1 cellular context compared by ENCODE assay signal in the genomic region with DNA sequence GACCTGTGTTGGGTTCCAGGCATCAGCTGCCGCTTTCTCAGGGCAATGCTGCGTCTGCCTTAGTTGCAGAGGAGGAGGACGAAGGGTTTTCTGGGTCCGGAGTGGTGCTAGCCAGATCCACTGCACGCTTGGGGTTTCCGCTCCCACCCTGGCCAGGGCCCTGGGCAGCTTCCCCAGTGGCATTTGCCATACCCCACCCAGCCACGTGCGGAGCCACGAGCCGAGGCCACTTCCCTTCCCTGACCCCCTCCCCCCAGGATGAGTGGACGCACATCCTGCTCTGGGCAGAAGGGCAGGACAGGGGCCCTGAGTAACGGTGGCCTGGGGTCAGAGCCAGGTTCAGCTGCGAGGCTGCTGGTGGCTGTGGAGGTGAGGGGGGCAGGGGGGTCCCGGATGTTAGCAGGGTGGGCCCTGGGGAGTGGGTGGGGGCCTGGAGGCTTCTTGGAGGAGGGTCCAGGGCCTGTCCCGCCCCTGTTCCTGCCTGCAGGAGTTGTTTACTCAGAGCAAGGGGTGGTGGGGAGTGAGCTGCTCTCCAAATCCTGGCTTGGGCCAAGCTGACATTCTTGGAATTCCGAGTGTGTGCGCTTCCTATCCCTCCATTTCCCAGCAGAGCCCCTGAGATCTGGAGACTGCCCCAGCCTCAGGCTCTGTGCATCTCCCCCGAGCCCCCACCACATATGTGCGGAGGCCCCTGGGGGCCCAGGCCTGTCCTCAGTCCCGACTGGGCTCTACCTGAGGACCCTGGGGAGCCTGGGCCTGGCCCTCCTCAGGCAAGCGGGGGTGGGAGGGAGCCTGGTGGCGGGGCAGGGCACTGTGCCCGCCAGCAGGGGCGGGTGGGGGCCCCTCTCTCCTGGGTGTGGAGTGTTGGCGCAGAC.
TF ChIP-seq lines count a peak whose summit lies in the region.

No MANE protein-coding gene starts in this region.

TF ChIP-seq in K562, 482 proteins besides CTCF, POLR2A, EP300 and RAD21 (continues in another document):
- TF ChIP-seq BHLHE40 (IDR thresholded peaks at IDR 0.05; ENCODE audit: low read length): peak; percentile 78
- TF ChIP-seq, protein P1, sequence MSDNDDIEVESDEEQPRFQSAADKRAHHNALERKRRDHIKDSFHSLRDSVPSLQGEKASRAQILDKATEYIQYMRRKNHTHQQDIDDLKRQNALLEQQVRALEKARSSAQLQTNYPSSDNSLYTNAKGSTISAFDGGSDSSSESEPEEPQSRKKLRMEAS (CRISPR knock-in tag; IDR thresholded peaks at IDR 0.05): peak; percentile 93
- TF ChIP-seq, protein P2, sequence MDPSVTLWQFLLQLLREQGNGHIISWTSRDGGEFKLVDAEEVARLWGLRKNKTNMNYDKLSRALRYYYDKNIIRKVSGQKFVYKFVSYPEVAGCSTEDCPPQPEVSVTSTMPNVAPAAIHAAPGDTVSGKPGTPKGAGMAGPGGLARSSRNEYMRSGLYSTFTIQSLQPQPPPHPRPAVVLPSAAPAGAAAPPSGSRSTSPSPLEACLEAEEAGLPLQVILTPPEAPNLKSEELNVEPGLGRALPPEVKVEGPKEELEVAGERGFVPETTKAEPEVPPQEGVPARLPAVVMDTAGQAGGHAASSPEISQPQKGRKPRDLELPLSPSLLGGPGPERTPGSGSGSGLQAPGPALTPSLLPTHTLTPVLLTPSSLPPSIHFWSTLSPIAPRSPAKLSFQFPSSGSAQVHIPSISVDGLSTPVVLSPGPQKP (CRISPR knock-in tag; IDR thresholded peaks at IDR 0.05): no peak
- TF ChIP-seq, protein P3, sequence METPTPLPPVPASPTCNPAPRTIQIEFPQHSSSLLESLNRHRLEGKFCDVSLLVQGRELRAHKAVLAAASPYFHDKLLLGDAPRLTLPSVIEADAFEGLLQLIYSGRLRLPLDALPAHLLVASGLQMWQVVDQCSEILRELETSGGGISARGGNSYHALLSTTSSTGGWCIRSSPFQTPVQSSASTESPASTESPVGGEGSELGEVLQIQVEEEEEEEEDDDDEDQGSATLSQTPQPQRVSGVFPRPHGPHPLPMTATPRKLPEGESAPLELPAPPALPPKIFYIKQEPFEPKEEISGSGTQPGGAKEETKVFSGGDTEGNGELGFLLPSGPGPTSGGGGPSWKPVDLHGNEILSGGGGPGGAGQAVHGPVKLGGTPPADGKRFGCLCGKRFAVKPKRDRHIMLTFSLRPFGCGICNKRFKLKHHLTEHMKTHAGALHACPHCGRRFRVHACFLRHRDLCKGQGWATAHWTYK (CRISPR knock-in tag; IDR thresholded peaks at IDR 0.05): peak; percentile 99
- no peak for TF ChIP-seq NR2F6 (CRISPR knock-in tag; IDR thresholded peaks at IDR 0.05)
- peak; percentile 29; the same call in 1 of the 2 replicates for TF ChIP-seq CREM (IDR thresholded peaks at IDR 0.05; ENCODE audit: low read depth)
- TF ChIP-seq ZBTB7A (IDR thresholded peaks at IDR 0.05; ENCODE audit: borderline replicate concordance, control insufficient read depth, low read depth, low read length): peak; percentile 34; the same call in 1 of the 2 replicates
- TF ChIP-seq, protein P4, sequence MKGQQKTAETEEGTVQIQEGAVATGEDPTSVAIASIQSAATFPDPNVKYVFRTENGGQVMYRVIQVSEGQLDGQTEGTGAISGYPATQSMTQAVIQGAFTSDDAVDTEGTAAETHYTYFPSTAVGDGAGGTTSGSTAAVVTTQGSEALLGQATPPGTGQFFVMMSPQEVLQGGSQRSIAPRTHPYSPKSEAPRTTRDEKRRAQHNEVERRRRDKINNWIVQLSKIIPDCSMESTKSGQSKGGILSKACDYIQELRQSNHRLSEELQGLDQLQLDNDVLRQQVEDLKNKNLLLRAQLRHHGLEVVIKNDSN (CRISPR knock-in tag; IDR thresholded peaks at IDR 0.05): peak; percentile 51
- TF ChIP-seq ERF (CRISPR knock-in tag; IDR thresholded peaks at IDR 0.05): 0 out of 2 replicates have a peak, but pooled peaks have one; percentile 21
- TF ChIP-seq KLF13 (tag; IDR thresholded peaks at IDR 0.05; ENCODE audit: borderline replicate concordance, low read depth): no peak
- TF ChIP-seq FOXA3 (CRISPR knock-in tag; conservative IDR thresholded peaks at IDR 0.05 in 1 of 2, IDR thresholded peaks at IDR 0.05 in 1 of 2): peak in 1 of 2 experiments; percentile 86; a peak in 3 of 4 replicates
- TF ChIP-seq, protein P5, sequence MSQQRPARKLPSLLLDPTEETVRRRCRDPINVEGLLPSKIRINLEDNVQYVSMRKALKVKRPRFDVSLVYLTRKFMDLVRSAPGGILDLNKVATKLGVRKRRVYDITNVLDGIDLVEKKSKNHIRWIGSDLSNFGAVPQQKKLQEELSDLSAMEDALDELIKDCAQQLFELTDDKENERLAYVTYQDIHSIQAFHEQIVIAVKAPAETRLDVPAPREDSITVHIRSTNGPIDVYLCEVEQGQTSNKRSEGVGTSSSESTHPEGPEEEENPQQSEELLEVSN (IDR thresholded peaks at IDR 0.05; ENCODE audit: borderline replicate concordance in 1 of 2, extremely low read depth in 1 of 2, insufficient read depth in 1 of 2, insufficient read length in 1 of 2, low read depth in 1 of 2, low read length in 1 of 2, poor library complexity in 1 of 2, severe bottlenecking in 1 of 2): peak; percentile 25 to 59
- TF ChIP-seq ILK (tag; IDR thresholded peaks at IDR 0.05; ENCODE audit: borderline replicate concordance, low read depth): no peak
- TF ChIP-seq HDAC1 (IDR thresholded peaks at IDR 0.05): peak in 1 of 2 experiments; percentile 40; a peak in 1 of 4 replicates
- TF ChIP-seq GABPA (tag; conservative IDR thresholded peaks at IDR 0.05; ENCODE audit: low read depth): peak; percentile 53; the same call in 1 of the 2 replicates
- TF ChIP-seq PTRF (tag; IDR thresholded peaks at IDR 0.05): no peak
- TF ChIP-seq NELFE (IDR thresholded peaks at IDR 0.05; ENCODE audit: insufficient read depth, insufficient read length): no peak
- TF ChIP-seq TEAD1 (CRISPR knock-in tag; IDR thresholded peaks at IDR 0.05): peak in 1 of 2 experiments; percentile 91; a peak in 1 of 4 replicates
- TF ChIP-seq MYC (IDR thresholded peaks at IDR 0.05; ENCODE audit: low read depth, low read length): peak; percentile 52; the same call in 1 of the 2 replicates
- peak; percentile 22; the same call in 1 of the 2 replicates for TF ChIP-seq MYC (CRISPR knock-in tag; IDR thresholded peaks at IDR 0.05; ENCODE audit: borderline replicate concordance, low read depth)
- TF ChIP-seq, protein P6, sequence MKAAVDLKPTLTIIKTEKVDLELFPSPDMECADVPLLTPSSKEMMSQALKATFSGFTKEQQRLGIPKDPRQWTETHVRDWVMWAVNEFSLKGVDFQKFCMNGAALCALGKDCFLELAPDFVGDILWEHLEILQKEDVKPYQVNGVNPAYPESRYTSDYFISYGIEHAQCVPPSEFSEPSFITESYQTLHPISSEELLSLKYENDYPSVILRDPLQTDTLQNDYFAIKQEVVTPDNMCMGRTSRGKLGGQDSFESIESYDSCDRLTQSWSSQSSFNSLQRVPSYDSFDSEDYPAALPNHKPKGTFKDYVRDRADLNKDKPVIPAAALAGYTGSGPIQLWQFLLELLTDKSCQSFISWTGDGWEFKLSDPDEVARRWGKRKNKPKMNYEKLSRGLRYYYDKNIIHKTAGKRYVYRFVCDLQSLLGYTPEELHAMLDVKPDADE (conservative IDR thresholded peaks at IDR 0.05; ENCODE audit: control insufficient read depth, low read depth, low read length): peak; percentile 14; the same call in 1 of the 2 replicates
- TF ChIP-seq, protein P7, sequence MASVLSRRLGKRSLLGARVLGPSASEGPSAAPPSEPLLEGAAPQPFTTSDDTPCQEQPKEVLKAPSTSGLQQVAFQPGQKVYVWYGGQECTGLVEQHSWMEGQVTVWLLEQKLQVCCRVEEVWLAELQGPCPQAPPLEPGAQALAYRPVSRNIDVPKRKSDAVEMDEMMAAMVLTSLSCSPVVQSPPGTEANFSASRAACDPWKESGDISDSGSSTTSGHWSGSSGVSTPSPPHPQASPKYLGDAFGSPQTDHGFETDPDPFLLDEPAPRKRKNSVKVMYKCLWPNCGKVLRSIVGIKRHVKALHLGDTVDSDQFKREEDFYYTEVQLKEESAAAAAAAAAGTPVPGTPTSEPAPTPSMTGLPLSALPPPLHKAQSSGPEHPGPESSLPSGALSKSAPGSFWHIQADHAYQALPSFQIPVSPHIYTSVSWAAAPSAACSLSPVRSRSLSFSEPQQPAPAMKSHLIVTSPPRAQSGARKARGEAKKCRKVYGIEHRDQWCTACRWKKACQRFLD (CRISPR knock-in tag; IDR thresholded peaks at IDR 0.05): 0 out of 2 replicates have a peak, but pooled peaks have one; percentile 41
- TF ChIP-seq, protein P8, sequence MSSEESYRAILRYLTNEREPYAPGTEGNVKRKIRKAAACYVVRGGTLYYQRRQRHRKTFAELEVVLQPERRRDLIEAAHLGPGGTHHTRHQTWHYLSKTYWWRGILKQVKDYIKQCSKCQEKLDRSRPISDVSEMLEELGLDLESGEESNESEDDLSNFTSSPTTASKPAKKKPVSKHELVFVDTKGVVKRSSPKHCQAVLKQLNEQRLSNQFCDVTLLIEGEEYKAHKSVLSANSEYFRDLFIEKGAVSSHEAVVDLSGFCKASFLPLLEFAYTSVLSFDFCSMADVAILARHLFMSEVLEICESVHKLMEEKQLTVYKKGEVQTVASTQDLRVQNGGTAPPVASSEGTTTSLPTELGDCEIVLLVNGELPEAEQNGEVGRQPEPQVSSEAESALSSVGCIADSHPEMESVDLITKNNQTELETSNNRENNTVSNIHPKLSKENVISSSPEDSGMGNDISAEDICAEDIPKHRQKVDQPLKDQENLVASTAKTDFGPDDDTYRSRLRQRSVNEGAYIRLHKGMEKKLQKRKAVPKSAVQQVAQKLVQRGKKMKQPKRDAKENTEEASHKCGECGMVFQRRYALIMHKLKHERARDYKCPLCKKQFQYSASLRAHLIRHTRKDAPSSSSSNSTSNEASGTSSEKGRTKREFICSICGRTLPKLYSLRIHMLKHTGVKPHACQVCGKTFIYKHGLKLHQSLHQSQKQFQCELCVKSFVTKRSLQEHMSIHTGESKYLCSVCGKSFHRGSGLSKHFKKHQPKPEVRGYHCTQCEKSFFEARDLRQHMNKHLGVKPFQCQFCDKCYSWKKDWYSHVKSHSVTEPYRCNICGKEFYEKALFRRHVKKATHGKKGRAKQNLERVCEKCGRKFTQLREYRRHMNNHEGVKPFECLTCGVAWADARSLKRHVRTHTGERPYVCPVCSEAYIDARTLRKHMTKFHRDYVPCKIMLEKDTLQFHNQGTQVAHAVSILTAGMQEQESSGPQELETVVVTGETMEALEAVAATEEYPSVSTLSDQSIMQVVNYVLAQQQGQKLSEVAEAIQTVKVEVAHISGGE (CRISPR knock-in tag; IDR thresholded peaks at IDR 0.05): no peak
- TF ChIP-seq ZNF444 (CRISPR knock-in tag; IDR thresholded peaks at IDR 0.05): 0 out of 2 replicates have a peak, but pooled peaks have one; percentile 56
- TF ChIP-seq ZNF311 (CRISPR knock-in tag; IDR thresholded peaks at IDR 0.05): peak; percentile 52; the same call in 1 of the 2 replicates
- TF ChIP-seq, protein P9, sequence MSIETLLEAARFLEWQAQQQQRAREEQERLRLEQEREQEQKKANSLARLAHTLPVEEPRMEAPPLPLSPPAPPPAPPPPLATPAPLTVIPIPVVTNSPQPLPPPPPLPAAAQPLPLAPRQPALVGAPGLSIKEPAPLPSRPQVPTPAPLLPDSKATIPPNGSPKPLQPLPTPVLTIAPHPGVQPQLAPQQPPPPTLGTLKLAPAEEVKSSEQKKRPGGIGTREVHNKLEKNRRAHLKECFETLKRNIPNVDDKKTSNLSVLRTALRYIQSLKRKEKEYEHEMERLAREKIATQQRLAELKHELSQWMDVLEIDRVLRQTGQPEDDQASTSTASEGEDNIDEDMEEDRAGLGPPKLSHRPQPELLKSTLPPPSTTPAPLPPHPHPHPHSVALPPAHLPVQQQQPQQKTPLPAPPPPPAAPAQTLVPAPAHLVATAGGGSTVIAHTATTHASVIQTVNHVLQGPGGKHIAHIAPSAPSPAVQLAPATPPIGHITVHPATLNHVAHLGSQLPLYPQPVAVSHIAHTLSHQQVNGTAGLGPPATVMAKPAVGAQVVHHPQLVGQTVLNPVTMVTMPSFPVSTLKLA (conservative IDR thresholded peaks at IDR 0.05): peak in 1 of 2 experiments; percentile 75
- 0 out of 4 replicates have a peak, but pooled peaks of 1 of the 2 experiments have one; percentile 14 for TF ChIP-seq SIN3A (IDR thresholded peaks at IDR 0.05; ENCODE audit: borderline replicate concordance in 2 of 2, control insufficient read depth in 1 of 2, low read depth in 2 of 2, low read length in 2 of 2)
- TF ChIP-seq, protein P10, sequence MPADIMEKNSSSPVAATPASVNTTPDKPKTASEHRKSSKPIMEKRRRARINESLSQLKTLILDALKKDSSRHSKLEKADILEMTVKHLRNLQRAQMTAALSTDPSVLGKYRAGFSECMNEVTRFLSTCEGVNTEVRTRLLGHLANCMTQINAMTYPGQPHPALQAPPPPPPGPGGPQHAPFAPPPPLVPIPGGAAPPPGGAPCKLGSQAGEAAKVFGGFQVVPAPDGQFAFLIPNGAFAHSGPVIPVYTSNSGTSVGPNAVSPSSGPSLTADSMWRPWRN (IDR thresholded peaks at IDR 0.05; ENCODE audit: low read depth): peak; percentile 75
- 0 out of 2 replicates have a peak, but pooled peaks have one; percentile 20 for TF ChIP-seq ETV5 (CRISPR knock-in tag; IDR thresholded peaks at IDR 0.05; ENCODE audit: low read depth)
- TF ChIP-seq, protein P11, sequence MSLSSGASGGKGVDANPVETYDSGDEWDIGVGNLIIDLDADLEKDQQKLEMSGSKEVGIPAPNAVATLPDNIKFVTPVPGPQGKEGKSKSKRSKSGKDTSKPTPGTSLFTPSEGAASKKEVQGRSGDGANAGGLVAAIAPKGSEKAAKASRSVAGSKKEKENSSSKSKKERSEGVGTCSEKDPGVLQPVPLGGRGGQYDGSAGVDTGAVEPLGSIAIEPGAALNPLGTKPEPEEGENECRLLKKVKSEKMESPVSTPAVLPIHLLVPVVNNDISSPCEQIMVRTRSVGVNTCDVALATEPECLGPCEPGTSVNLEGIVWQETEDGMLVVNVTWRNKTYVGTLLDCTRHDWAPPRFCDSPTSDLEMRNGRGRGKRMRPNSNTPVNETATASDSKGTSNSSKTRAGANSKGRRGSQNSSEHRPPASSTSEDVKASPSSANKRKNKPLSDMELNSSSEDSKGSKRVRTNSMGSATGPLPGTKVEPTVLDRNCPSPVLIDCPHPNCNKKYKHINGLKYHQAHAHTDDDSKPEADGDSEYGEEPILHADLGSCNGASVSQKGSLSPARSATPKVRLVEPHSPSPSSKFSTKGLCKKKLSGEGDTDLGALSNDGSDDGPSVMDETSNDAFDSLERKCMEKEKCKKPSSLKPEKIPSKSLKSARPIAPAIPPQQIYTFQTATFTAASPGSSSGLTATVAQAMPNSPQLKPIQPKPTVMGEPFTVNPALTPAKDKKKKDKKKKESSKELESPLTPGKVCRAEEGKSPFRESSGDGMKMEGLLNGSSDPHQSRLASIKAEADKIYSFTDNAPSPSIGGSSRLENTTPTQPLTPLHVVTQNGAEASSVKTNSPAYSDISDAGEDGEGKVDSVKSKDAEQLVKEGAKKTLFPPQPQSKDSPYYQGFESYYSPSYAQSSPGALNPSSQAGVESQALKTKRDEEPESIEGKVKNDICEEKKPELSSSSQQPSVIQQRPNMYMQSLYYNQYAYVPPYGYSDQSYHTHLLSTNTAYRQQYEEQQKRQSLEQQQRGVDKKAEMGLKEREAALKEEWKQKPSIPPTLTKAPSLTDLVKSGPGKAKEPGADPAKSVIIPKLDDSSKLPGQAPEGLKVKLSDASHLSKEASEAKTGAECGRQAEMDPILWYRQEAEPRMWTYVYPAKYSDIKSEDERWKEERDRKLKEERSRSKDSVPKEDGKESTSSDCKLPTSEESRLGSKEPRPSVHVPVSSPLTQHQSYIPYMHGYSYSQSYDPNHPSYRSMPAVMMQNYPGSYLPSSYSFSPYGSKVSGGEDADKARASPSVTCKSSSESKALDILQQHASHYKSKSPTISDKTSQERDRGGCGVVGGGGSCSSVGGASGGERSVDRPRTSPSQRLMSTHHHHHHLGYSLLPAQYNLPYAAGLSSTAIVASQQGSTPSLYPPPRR (CRISPR knock-in tag; IDR thresholded peaks at IDR 0.05; ENCODE audit: borderline replicate concordance): 0 out of 2 replicates have a peak, but pooled peaks have one; percentile 28
